20 cellular contexts compared by ENCODE assay signal in the genomic region with DNA sequence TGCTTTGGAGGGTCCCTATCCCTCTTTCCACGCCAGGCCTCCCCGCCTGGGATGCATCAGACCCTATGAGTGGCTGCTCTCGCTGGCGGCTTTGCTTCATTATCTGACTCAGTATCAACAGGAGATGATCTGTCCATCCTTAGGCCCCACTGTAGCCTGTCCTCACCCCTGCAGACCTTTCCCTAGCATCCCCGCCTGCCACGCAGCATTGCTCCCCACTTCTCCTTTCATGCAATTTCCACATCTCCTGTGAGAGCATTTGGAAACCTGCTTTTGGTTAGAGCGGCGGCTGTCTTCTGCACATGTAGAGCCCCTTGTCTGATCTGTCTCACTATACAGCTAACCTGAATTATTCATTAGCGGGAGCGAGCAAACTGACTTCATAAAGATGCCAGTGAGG.
"Had no signal": no experiment of that assay in that cellular context is flagged by ENCODE, and none has a peak within 500 bp of the region (broad histone marks: within the 10 kb centered on the region; RNA-seq: fewer than 3 reads in every experiment).

No MANE protein-coding gene starts in this region.

- H3K4me1 ChIP-seq: body of pancreas, left ventricle myocardium inferior, right atrium auricular region, suprapubic skin, tibial artery had no signal

- H3K4me2 ChIP-seq: smooth muscle cell had no signal

- ATAC-seq: activated naive CD4-positive, alpha-beta T cell treated with anti-CD3 and anti-CD28 coated beads, Interleukin-2, amount 50 U/mL, for 72 hours; activated T-cell treated with anti-CD3 and anti-CD28 coated beads, Interleukin-2, amount 50 U/mL, for 72 hours; body of pancreas had no signal

- H3K27ac ChIP-seq: body of pancreas, cardiac muscle cell, coronary artery, dorsolateral prefrontal cortex, left ventricle myocardium inferior, right atrium auricular region, suprapubic skin, tibial artery had no signal

- H3K9me3 ChIP-seq: body of pancreas, left ventricle myocardium inferior, right atrium auricular region, suprapubic skin, tibial artery had no signal

- H3K36me3 ChIP-seq: cardiac muscle cell, left ventricle myocardium inferior, right atrium auricular region, suprapubic skin, tibial artery had no signal

- H3K4me3 ChIP-seq: body of pancreas, cardiac muscle cell, coronary artery, dorsolateral prefrontal cortex, left ventricle myocardium inferior, lung, right atrium auricular region, smooth muscle cell, suprapubic skin, tibial artery had no signal

- DNase-seq: activated B cell treated with CpG ODN at 0.5 μM for 24 hours; activated naive CD4-positive, alpha-beta T cell; activated T-cell treated with anti-CD3 and anti-CD28 coated beads for 4 hours; activated T-cell treated with anti-CD3 and anti-CD28 coated beads, Interleukin-2, amount 50 U/mL, for 72 hours; body of pancreas; dorsolateral prefrontal cortex; effector memory CD4-positive, alpha-beta T cell; left ventricle myocardium inferior; nephron progenitor cell; stimulated activated CD4-positive, alpha-beta T cell treated with anti-CD3 and anti-CD28 coated beads, Interleukin-1b, Interleukin-23, amount 100 ng/mL, for 48 hours; stimulated activated naive CD4-positive, alpha-beta T cell; T-helper 2 cell; tibial artery had no signal

- H3K27me3 ChIP-seq: body of pancreas, cardiac muscle cell, dorsolateral prefrontal cortex, right atrium auricular region, suprapubic skin, tibial artery had no signal
